In genomic region chr6:723540-723939, GRCh38 we compare ENCODE assay signal across 25 cellular contexts. TPM values are rescaled to one million over a fixed set of nuclear protein-coding genes. Genes with fewer than 3 reads are reported as not detected.
DNase-seq lines count a peak whose midpoint lies in the region; ATAC-seq and TF ChIP-seq lines count a peak whose summit lies in the region.
"Had no signal": no experiment of that assay in that cellular context is flagged by ENCODE, and none has a peak within 500 bp of the region (broad histone marks: within the 10 kb centered on the region; RNA-seq: fewer than 3 reads in every experiment).

No MANE protein-coding gene starts in this region.

- no peaks in the 10 kb centered on the region for H3K36me3 Mint-ChIP-seq in effector memory CD8-positive, alpha-beta T cell (ENCODE audit: insufficient read depth)
- peaks cover 3% of the 10 kb centered on the region for H3K36me3 Mint-ChIP-seq in chondrocyte (ENCODE audit: low read depth)
- H3K36me3 Mint-ChIP-seq: natural killer cell; stimulated activated effector memory CD8-positive, alpha-beta T cell treated with anti-CD3 and anti-CD28 coated beads, Interleukin-12 subunit alpha, Interleukin-12 subunit beta, amount 100 ng/mL, for 72 hours had no signal

- ATAC-seq in GM19324 (IDR thresholded peaks at IDR 0.05; ENCODE audit: low FRiP score, unreplicated experiment), result no peak
- ATAC-seq in effector memory CD8-positive, alpha-beta T cell (replicated peaks), result no peak
- ATAC-seq: heart right ventricle; natural killer cell; stimulated activated effector memory CD8-positive, alpha-beta T cell treated with anti-CD3 and anti-CD28 coated beads, Interleukin-12 subunit alpha, Interleukin-12 subunit beta, amount 100 ng/mL, for 72 hours had no signal

- peaks cover 25% of the 10 kb centered on the region for H3K27me3 ChIP-seq in adipocyte (replicated peaks; ENCODE audit: control insufficient read depth, insufficient read depth, low read length)

- no peak overlapping the region for H3K4me3 Mint-ChIP-seq in effector memory CD8-positive, alpha-beta T cell
- H3K4me3 Mint-ChIP-seq in chondrocyte (ENCODE audit: unreplicated experiment), result no peak overlapping the region
- H3K4me3 Mint-ChIP-seq: natural killer cell; stimulated activated effector memory CD8-positive, alpha-beta T cell treated with anti-CD3 and anti-CD28 coated beads, Interleukin-12 subunit alpha, Interleukin-12 subunit beta, amount 100 ng/mL, for 72 hours; T-helper 2 cell treated with Interferon-gamma antibody and Interleukin-4, amounts not matched to agents 5 μg/mL and 100 μg/mL, for 36 hours had no signal

- no peak overlapping the region for H3K9ac ChIP-seq in adipocyte (ENCODE audit: low read length)

- no peak overlapping the region for H3K27ac Mint-ChIP-seq in effector memory CD8-positive, alpha-beta T cell
- no peak overlapping the region for H3K27ac Mint-ChIP-seq in chondrocyte (ENCODE audit: unreplicated experiment)
- H3K27ac Mint-ChIP-seq: natural killer cell; stimulated activated effector memory CD8-positive, alpha-beta T cell treated with anti-CD3 and anti-CD28 coated beads, Interleukin-12 subunit alpha, Interleukin-12 subunit beta, amount 100 ng/mL, for 72 hours; T-helper 2 cell treated with Interferon-gamma antibody and Interleukin-4, amounts not matched to agents 5 μg/mL and 100 μg/mL, for 36 hours had no signal

- TF ChIP-seq CTCF in C4-2B (conservative IDR thresholded peaks at IDR 0.05), result peak; percentile 15; the same call in 1 of the 2 replicates
- TF ChIP-seq CTCF in chondrocyte (IDR thresholded peaks at IDR 0.05), result no peak

- H3K4me1 Mint-ChIP-seq in effector memory CD8-positive, alpha-beta T cell (ENCODE audit: low read depth in 2 of 2), result peaks cover 4 to 5% of the 10 kb centered on the region in 2 donors
- peaks cover 8% of the 10 kb centered on the region for H3K4me1 Mint-ChIP-seq in chondrocyte (ENCODE audit: low read depth)

- TF ChIP-seq POLR2A in erythroblast (IDR thresholded peaks at IDR 0.05; ENCODE audit: low read length), result no peak

- H3K9me3 ChIP-seq in adipocyte (ENCODE audit: control insufficient read depth, low read length), result no peaks in the 10 kb centered on the region
- H3K9me3 ChIP-seq: colonic mucosa, HAP-1, heart right ventricle, tibial artery had no signal

- no peaks in the 10 kb centered on the region for H3K36me3 ChIP-seq in adipocyte (ENCODE audit: control insufficient read depth, insufficient read depth, low read length, severe bottlenecking)
- H3K36me3 ChIP-seq: colonic mucosa, HAP-1, heart right ventricle, tibial artery had no signal

- POLR2A ChIA-PET in HEK293T (lab: Yijun Ruan, JAX), result no interaction called here

- no peaks in the 10 kb centered on the region for H3K4me1 ChIP-seq in adipocyte (ENCODE audit: control insufficient read depth, insufficient read depth, low read length)
- H3K4me1 ChIP-seq: colonic mucosa, HAP-1 had no signal

- DNase-seq in HEK293T (ENCODE audit: extremely low spot score), result peak; percentile 40
- peak; percentile 13 for DNase-seq in adipocyte (ENCODE audit: low read depth)
- DNase-seq in foreskin melanocyte, result peak; percentile 90
- DNase-seq in erythroblast (lab: John Stamatoyannopoulos, UW), result no peak
- DNase-seq in effector memory CD8-positive, alpha-beta T cell, result no peak
- DNase-seq in chondrocyte (ENCODE audit: low spot score), result no peak
- DNase-seq: activated CD4-positive, CD25-positive, alpha-beta regulatory T cell treated with anti-CD3 and anti-CD28 coated beads, Interleukin-2, amount 50 U/mL, for 72 hours; activated gamma-delta T cell; amniotic stem cell; colonic mucosa; heart right ventricle; islet precursor cell; mammary epithelial cell; natural killer cell; NCI-H1436; NCI-H226; posterior cingulate gyrus; Right ventricle myocardium superior; tibial artery had no signal

- H3K27me3 Mint-ChIP-seq in effector memory CD8-positive, alpha-beta T cell, result peaks cover 17 to 35% of the 10 kb centered on the region in 2 donors
- peaks cover 36% of the 10 kb centered on the region for H3K27me3 Mint-ChIP-seq in chondrocyte (ENCODE audit: low read depth)

- H3K27ac ChIP-seq in C4-2B, result no peak overlapping the region
- H3K27ac ChIP-seq: colonic mucosa, epithelial cell of prostate, heart right ventricle, tibial artery had no signal

- CTCF ChIA-PET in HEK293T (lab: Yijun Ruan, JAX), result no interaction called here

- H3K4me3 ChIP-seq in adipocyte (ENCODE audit: low read length), result no peak overlapping the region
- H3K4me3 ChIP-seq: colonic mucosa, HAP-1, heart right ventricle, tibial artery had no signal

- H3K9me3 Mint-ChIP-seq in effector memory CD8-positive, alpha-beta T cell, result no peaks in the 10 kb centered on the region
- no peaks in the 10 kb centered on the region for H3K9me3 Mint-ChIP-seq in chondrocyte (ENCODE audit: low read depth)
- H3K9me3 Mint-ChIP-seq: natural killer cell; stimulated activated effector memory CD8-positive, alpha-beta T cell treated with anti-CD3 and anti-CD28 coated beads, Interleukin-12 subunit alpha, Interleukin-12 subunit beta, amount 100 ng/mL, for 72 hours; T-helper 2 cell treated with Interferon-gamma antibody and Interleukin-4, amounts not matched to agents 5 μg/mL and 100 μg/mL, for 36 hours had no signal

TF ChIP-seq in HEK293T, 16 proteins besides CTCF, POLR2A, EP300 and RAD21:
- no peak for TF ChIP-seq HDGF (IDR thresholded peaks at IDR 0.05; ENCODE audit: borderline replicate concordance)
- no peak for TF ChIP-seq FOXM1 (IDR thresholded peaks at IDR 0.05; ENCODE audit: borderline replicate concordance)
- no peak for TF ChIP-seq LEF1 (IDR thresholded peaks at IDR 0.05; ENCODE audit: borderline replicate concordance)
- TF ChIP-seq L3MBTL2 (conservative IDR thresholded peaks at IDR 0.05), result no peak
- no peak for TF ChIP-seq ELF4 (IDR thresholded peaks at IDR 0.05)
- TF ChIP-seq PKNOX1 (IDR thresholded peaks at IDR 0.05), result no peak
- no peak for TF ChIP-seq BHLHE40 (IDR thresholded peaks at IDR 0.05; ENCODE audit: borderline replicate concordance)
- TF ChIP-seq FOXK2 (IDR thresholded peaks at IDR 0.05), result no peak
- TF ChIP-seq NFRKB (IDR thresholded peaks at IDR 0.05), result no peak
- no peak for TF ChIP-seq TARDBP (IDR thresholded peaks at IDR 0.05)
- TF ChIP-seq FOXA1 (IDR thresholded peaks at IDR 0.05), result no peak
- TF ChIP-seq SUZ12 (IDR thresholded peaks at IDR 0.05), result no peak
- TF ChIP-seq CTBP1 (IDR thresholded peaks at IDR 0.05; ENCODE audit: borderline replicate concordance), result no peak
- no peak for TF ChIP-seq SP1 (IDR thresholded peaks at IDR 0.05)
- TF ChIP-seq ARNT (IDR thresholded peaks at IDR 0.05), result no peak
- TF ChIP-seq ZNF384 (IDR thresholded peaks at IDR 0.05), result no peak

RNA-seq across cellular contexts. Expression of gene EXOC2, which starts 30.6 kb away (rescaled TPM):
- 27.5 to 32.3 TPM (median 28.0 TPM) in 3 replicates for total RNA-seq in chondrocyte

Comparison
In these comparisons a context has a peak if more than half of its experiments do, and no peak if none do; other contexts are left out.
1. DNase-seq: peak in HEK293T (single experiment), adipocyte (single experiment) and foreskin melanocyte (single experiment); none in erythroblast (0 of 2), effector memory CD8-positive, alpha-beta T cell (0 of 3) and chondrocyte (single experiment).